13 cellular contexts compared by ENCODE assay signal in the genomic region with DNA sequence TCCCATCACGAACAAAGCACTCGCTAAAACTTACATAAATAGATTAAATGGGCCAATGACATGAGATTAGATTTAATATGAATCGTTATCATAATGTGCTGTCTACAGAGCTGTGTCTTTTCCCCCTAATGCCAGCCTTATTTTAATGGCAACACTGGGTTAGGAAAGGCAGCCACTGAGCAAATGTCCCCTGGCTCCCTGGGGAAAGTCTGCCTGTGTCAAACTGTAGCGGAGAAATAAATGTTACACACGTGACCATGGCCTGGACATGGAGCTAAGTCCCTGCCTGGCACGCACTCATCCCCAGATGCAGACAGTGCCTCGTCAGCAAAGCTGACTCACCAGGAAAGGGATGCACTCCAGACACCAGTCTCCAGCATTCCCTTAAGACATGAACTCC.
DNase-seq lines count a peak whose midpoint lies in the region; ATAC-seq and TF ChIP-seq lines count a peak whose summit lies in the region.
"Had no signal": no experiment of that assay in that cellular context is flagged by ENCODE, and none has a peak within 500 bp of the region (broad histone marks: within the 10 kb centered on the region; RNA-seq: fewer than 3 reads in every experiment).

No MANE protein-coding gene starts in this region.

- no peaks in the 10 kb centered on the region for H3K4me1 ChIP-seq in GM23248 (ENCODE audit: insufficient read depth)
- H3K4me1 ChIP-seq in SK-N-SH (ENCODE audit: control insufficient read depth in 1 of 2, insufficient read depth in 2 of 2, low read depth in 1 of 2, low read length in 1 of 2): peaks cover 0 to 23% of the 10 kb centered on the region in 2 experiments; a peak in 2 of 4 replicates
- H3K4me1 ChIP-seq: prostate gland had no signal

- H3K79me2 ChIP-seq in GM23248 (ENCODE audit: insufficient read depth): no peaks in the 10 kb centered on the region
- H3K79me2 ChIP-seq in SK-N-SH (ENCODE audit: insufficient read depth): no peaks in the 10 kb centered on the region

- H3K27me3 Mint-ChIP-seq in HFFc6 (ENCODE audit: insufficient read depth): no peaks in the 10 kb centered on the region

- in situ Hi-C loops in GM23248 (cut with MboI): no loop called here

- TF ChIP-seq CTCF in SK-N-SH (IDR thresholded peaks at IDR 0.05): no peak
- no peak for TF ChIP-seq CTCF in HFFc6 (IDR thresholded peaks at IDR 0.05)

- DNase-seq in A172 (ENCODE audit: low spot score): peak; percentile 87
- DNase-seq in GM23248: peak; percentile 79
- DNase-seq in SK-N-SH: peak; percentile 83
- peak; percentile 39 for DNase-seq in inferior parietal cortex (ENCODE audit: extremely low spot score)
- no peak for DNase-seq in HFFc6
- no peak for DNase-seq in cerebellar nuclear complex (lab: John Stamatoyannopoulos, UW)
- DNase-seq: activated T-cell treated with anti-CD3 and anti-CD28 coated beads, Interleukin-2, amount 50 U/mL, for 4 hours; stimulated activated CD4-positive, alpha-beta T cell treated with anti-CD3 and anti-CD28 coated beads, Interleukin-4, amount 100 ng/mL, for 1 hour; stomach had no signal

- CTCF ChIA-PET in SK-N-SH (lab: Yijun Ruan, JAX): interaction anchor here (0.6 to 4.3 kb wide), 3 partner anchors 15 to 277 kb away, joined by 3 to 25 read pairs (median 3); no protein-coding TSS in a partner anchor

- H3K4me2 ChIP-seq in GM23248 (ENCODE audit: unreplicated experiment) (no peak overlapping the region), SK-N-SH (no peak overlapping the region)

- H3K9me2 ChIP-seq in GM23248 (ENCODE audit: insufficient read depth): no peaks in the 10 kb centered on the region
- H3K9me2 ChIP-seq in SK-N-SH: no peaks in the 10 kb centered on the region

- H3K9me3 ChIP-seq in GM23248 (ENCODE audit: low read depth): no peaks in the 10 kb centered on the region
- 0 out of 2 replicates have a peak, but pooled peaks cover 5% of the 10 kb centered on the region for H3K9me3 ChIP-seq in SK-N-SH
- H3K9me3 ChIP-seq: prostate gland had no signal

- H3K9ac ChIP-seq in GM23248 (no peak overlapping the region), SK-N-SH (no peak overlapping the region)

- H3K36me3 Mint-ChIP-seq in HFFc6 (ENCODE audit: low read depth): peaks cover 8% of the 10 kb centered on the region; the same call in 1 of the 2 replicates

- TF ChIP-seq RAD21 in SK-N-SH (IDR thresholded peaks at IDR 0.05; ENCODE audit: low read length): peak; percentile 32; the same call in 1 of the 2 replicates

- no peaks in the 10 kb centered on the region for H3K4me1 Mint-ChIP-seq in HFFc6 (ENCODE audit: low read depth)

- POLR2A ChIA-PET in SK-N-SH (lab: Yijun Ruan, JAX): no interaction called here

- H3K27me3 ChIP-seq in GM23248 (replicated peaks; ENCODE audit: insufficient read depth): no peaks in the 10 kb centered on the region
- no peaks in the 10 kb centered on the region for H3K27me3 ChIP-seq in SK-N-SH (ENCODE audit: insufficient read depth)

- H3K9me3 Mint-ChIP-seq in HFFc6: peaks cover 83% of the 10 kb centered on the region

- no peaks in the 10 kb centered on the region for H4K20me1 ChIP-seq in GM23248 (ENCODE audit: insufficient read depth)
- H4K20me1 ChIP-seq in SK-N-SH (ENCODE audit: insufficient read depth): no peaks in the 10 kb centered on the region

- H3K27ac ChIP-seq in GM23248 (no peak overlapping the region), SK-N-SH (ENCODE audit: low read depth in 2 of 2, low read length in 1 of 2) (peak overlapping the region in 1 of 2 experiments; percentile 48; a peak in 1 of 4 replicates)
- H3K27ac ChIP-seq: prostate gland, stomach had no signal

- ATAC-seq in HG03378 (IDR thresholded peaks at IDR 0.05; ENCODE audit: unreplicated experiment) (no peak), HG03196 (IDR thresholded peaks at IDR 0.05; ENCODE audit: unreplicated experiment) (no peak)
- ATAC-seq: activated T-cell treated with anti-CD3 and anti-CD28 coated beads, Interleukin-2, amount 50 U/mL, for 4 hours had no signal

- no peak overlapping the region for H3K27ac Mint-ChIP-seq in HFFc6
- H3K27ac Mint-ChIP-seq: B cell had no signal

- H3K36me3 ChIP-seq in GM23248 (ENCODE audit: low read depth) (no peaks in the 10 kb centered on the region), SK-N-SH (replicated peaks in 1 of 2; ENCODE audit: control insufficient read depth in 1 of 2, insufficient read depth in 2 of 2, low read length in 1 of 2) (no peaks in the 10 kb centered on the region)
- H3K36me3 ChIP-seq: prostate gland, stomach had no signal

- H3F3A ChIP-seq in GM23248 (ENCODE audit: insufficient read depth) (no peaks in the 10 kb centered on the region), SK-N-SH (replicated peaks; ENCODE audit: insufficient read depth) (no peaks in the 10 kb centered on the region)

- TF ChIP-seq EP300 in SK-N-SH (IDR thresholded peaks at IDR 0.05; ENCODE audit: borderline replicate concordance in 1 of 2, low read depth in 1 of 2, low read length in 1 of 2): peak in 1 of 2 experiments; percentile 53; a peak in 2 of 4 replicates

- H2AFZ ChIP-seq in GM23248 (no peak overlapping the region), SK-N-SH (ENCODE audit: low read depth) (no peak overlapping the region)

- H3K4me3 ChIP-seq in GM23248 (no peak overlapping the region), SK-N-SH (ENCODE audit: low read depth in 2 of 2, low read length in 1 of 2) (no peak overlapping the region)
- H3K4me3 ChIP-seq: prostate gland, stomach had no signal

- H3K4me3 Mint-ChIP-seq in HFFc6: no peak overlapping the region
- H3K4me3 Mint-ChIP-seq: activated T-cell treated with anti-CD3 and anti-CD28 coated beads, Interleukin-2, amount 50 U/mL, for 4 hours; B cell had no signal

- 29 to 34% methylated on average over 7 of the region's 7 CpGs for WGBS in GM23248 (ENCODE audit: low coverage in 1 of 2, low lambda C conversion rate in 2 of 2, missing lambda C conversion rate in 2 of 2), 2 experiments
- 21% methylated on average over 7 of the region's 7 CpGs for WGBS in SK-N-SH (ENCODE audit: low lambda C conversion rate)

TF ChIP-seq in SK-N-SH, 30 proteins besides CTCF, POLR2A, EP300 and RAD21:
- TF ChIP-seq MXI1 (IDR thresholded peaks at IDR 0.05; ENCODE audit: low read depth, low read length): peak; percentile 94
- TF ChIP-seq FOXJ3 (CRISPR knock-in tag; IDR thresholded peaks at IDR 0.05): no peak
- TF ChIP-seq, protein P1, sequence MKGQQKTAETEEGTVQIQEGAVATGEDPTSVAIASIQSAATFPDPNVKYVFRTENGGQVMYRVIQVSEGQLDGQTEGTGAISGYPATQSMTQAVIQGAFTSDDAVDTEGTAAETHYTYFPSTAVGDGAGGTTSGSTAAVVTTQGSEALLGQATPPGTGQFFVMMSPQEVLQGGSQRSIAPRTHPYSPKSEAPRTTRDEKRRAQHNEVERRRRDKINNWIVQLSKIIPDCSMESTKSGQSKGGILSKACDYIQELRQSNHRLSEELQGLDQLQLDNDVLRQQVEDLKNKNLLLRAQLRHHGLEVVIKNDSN (IDR thresholded peaks at IDR 0.05; ENCODE audit: borderline replicate concordance, low read depth): peak; percentile 68; the same call in 1 of the 2 replicates
- TF ChIP-seq GATA2 (CRISPR knock-in tag; IDR thresholded peaks at IDR 0.05): peak; percentile 82
- TF ChIP-seq TCF12 (IDR thresholded peaks at IDR 0.05): no peak
- TF ChIP-seq, protein P2, sequence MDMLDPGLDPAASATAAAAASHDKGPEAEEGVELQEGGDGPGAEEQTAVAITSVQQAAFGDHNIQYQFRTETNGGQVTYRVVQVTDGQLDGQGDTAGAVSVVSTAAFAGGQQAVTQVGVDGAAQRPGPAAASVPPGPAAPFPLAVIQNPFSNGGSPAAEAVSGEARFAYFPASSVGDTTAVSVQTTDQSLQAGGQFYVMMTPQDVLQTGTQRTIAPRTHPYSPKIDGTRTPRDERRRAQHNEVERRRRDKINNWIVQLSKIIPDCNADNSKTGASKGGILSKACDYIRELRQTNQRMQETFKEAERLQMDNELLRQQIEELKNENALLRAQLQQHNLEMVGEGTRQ (IDR thresholded peaks at IDR 0.05; ENCODE audit: borderline replicate concordance, low read depth, low read length): peak; percentile 60; the same call in 1 of the 2 replicates

Comparison
In these comparisons a context has a peak if more than half of its experiments do, and no peak if none do; other contexts are left out.
1. DNase-seq: peak in A172 (single experiment), GM23248 (single experiment), SK-N-SH (single experiment) and inferior parietal cortex (single experiment); none in HFFc6 (single experiment) and cerebellar nuclear complex (0 of 2).